7 cellular contexts compared by ENCODE assay signal in the genomic region with DNA sequence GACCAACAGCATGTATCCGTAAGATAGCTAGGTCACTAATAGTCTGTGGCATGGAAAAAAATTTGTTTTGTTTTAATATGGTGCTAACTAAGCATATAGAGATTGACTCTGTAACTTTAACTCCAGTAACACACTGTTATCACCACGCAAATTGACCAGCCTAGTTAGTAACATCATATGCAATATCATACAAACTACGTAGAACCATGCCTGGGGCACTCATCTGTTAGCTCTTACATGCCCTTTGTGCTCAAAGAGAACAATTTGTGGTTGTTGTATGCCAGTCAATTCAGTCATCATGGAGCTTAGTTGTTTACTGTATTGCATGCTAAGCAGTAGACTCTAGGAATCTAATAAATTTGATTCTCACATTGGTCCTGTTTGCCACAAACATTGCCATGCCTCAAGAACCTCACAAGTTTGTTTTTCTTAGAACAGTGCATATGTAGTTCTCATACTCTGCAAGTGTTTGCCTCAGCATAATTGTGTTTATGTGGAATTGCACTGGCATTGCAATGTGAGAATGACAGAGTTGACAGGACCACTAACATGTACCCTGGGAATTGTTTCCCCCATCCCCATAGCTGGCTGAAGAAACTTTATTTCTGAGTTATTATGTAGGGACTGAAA.
DNase-seq lines count a peak whose midpoint lies in the region; ATAC-seq, FAIRE-seq and TF ChIP-seq lines count a peak whose summit lies in the region.
"Not testable (repeated sequence)": the region's sequence is repeated elsewhere in the genome, so short reads cannot be mapped to it uniquely, and the experiment has no call there.

No MANE protein-coding gene starts in this region.

- not testable (repeated sequence) for H3K4me2 ChIP-seq in K562 (ENCODE audit: insufficient read depth, low read length)

- not testable (repeated sequence) for H3K9ac ChIP-seq in K562 (ENCODE audit: insufficient read depth in 1 of 2, low read depth in 2 of 2, low read length in 2 of 2)

- WGBS in K562 (ENCODE audit: insufficient coverage, low coverage, missing lambda C conversion rate): 78% methylated on average over 3 of the region's 3 CpGs

- not testable (repeated sequence) for H3K4me3 ChIP-seq in SJSA1, K562, dorsolateral prefrontal cortex

- not testable (repeated sequence) for DNase-seq in HTR-8/SVneo (ENCODE audit: insufficient read length, low spot score); K562 (ENCODE audit: extremely low read depth in 1 of 4, low spot score in 3 of 4); dorsolateral prefrontal cortex; left ventricle myocardium superior
- peak in 1 of 2 experiments; percentile 62 for DNase-seq in SJSA1 (ENCODE audit: low read depth in 1 of 2, low spot score in 2 of 2)
- DNase-seq in foreskin melanocyte: peak; percentile 93
- peak; percentile 11 for DNase-seq in renal cortical epithelial cell (ENCODE audit: low read depth)

- intact Hi-C loops in K562 (cut with micrococcal nuclease); dorsolateral prefrontal cortex (cut with DNase I); left ventricle myocardium superior (cut with micrococcal nuclease): not testable (repeated sequence)

- not testable (repeated sequence) for H3K9me1 ChIP-seq in K562 (ENCODE audit: control insufficient read depth, insufficient read depth, low read length)

- H4K20me1 ChIP-seq in K562 (replicated peaks; ENCODE audit: control insufficient read depth, insufficient read depth, low read length): not testable (repeated sequence)

- H3K4me1 ChIP-seq in SJSA1 (replicated peaks) (peaks cover 12% of the 10 kb centered on the region), K562 (replicated peaks in 1 of 2; ENCODE audit: control insufficient read depth in 2 of 2, insufficient read depth in 2 of 2, low read length in 2 of 2) (peaks cover 6 to 13% of the 10 kb centered on the region in 2 experiments; a peak in 2 of 5 replicates)

- not testable (repeated sequence) for H3K9me3 ChIP-seq in SJSA1 (replicated peaks); K562 (replicated peaks; ENCODE audit: control insufficient read depth, insufficient read depth, low read depth, low read length)

- H3K27me3 ChIP-seq in SJSA1 (replicated peaks); K562 (ENCODE audit: control insufficient read depth in 2 of 2, insufficient read depth in 2 of 2, low read length in 2 of 2); dorsolateral prefrontal cortex: not testable (repeated sequence)

- in situ Hi-C loops in K562 (cut with MboI): not testable (repeated sequence)

- POLR2A ChIA-PET in K562 (lab: Yijun Ruan, JAX): not testable (repeated sequence)

- not testable (repeated sequence) for TF ChIP-seq CTCF in K562 (IDR thresholded peaks at IDR 0.05 in 2 of 3, conservative IDR thresholded peaks at IDR 0.05 in 1 of 3; ENCODE audit: insufficient read depth in 2 of 3, low read depth in 1 of 3, low read length in 3 of 3); dorsolateral prefrontal cortex (IDR thresholded peaks at IDR 0.05 in 54 of 56, conservative IDR thresholded peaks at IDR 0.05 in 2 of 56; ENCODE audit: low read depth in 1 of 56, partially characterized antibody in 56 of 56)

- not testable (repeated sequence) for BruUV-seq in K562 (replicated peaks; lab: Mats Ljungman, UMichigan)

- TF ChIP-seq POLR2A in K562 (conservative IDR thresholded peaks at IDR 0.05): not testable (repeated sequence)

- not testable (repeated sequence) for H2AFZ ChIP-seq in K562 (ENCODE audit: low read depth, low read length)

- TF ChIP-seq EP300 in K562 (IDR thresholded peaks at IDR 0.05; ENCODE audit: low read length): not testable (repeated sequence)

- H3K36me3 ChIP-seq in SJSA1; K562 (ENCODE audit: control insufficient read depth, insufficient read depth, low read length): not testable (repeated sequence)

- not testable (repeated sequence) for ATAC-seq in K562
- peak; percentile 17 for ATAC-seq in left ventricle myocardium superior

- not testable (repeated sequence) for H3K79me2 ChIP-seq in K562 (ENCODE audit: control insufficient read depth, insufficient read depth, low read length)

- H3K27ac ChIP-seq in SJSA1 (peak overlapping the region; percentile 25; the same call in 1 of the 2 replicates), dorsolateral prefrontal cortex (peak overlapping the region in 56 of 59 donors; percentile 6 to 93 (median 70))
- not testable (repeated sequence) for H3K27ac ChIP-seq in K562 (ENCODE audit: extremely low read depth, low read depth, low read length)

- TF ChIP-seq RAD21 in K562 (CRISPR knock-in tag; conservative IDR thresholded peaks at IDR 0.05 in 1 of 2, IDR thresholded peaks at IDR 0.05 in 1 of 2): not testable (repeated sequence)

- FAIRE-seq in HTR-8/SVneo (lab: Jason Lieb, UNC) (peak; percentile 9), K562 (lab: Jason Lieb, UNC) (peak; percentile 6)

- CTCF ChIA-PET in K562 (lab: Yijun Ruan, JAX; ENCODE audit: low intra/inter-chr PET ratio): not testable (repeated sequence)

TF ChIP-seq in K562, 482 proteins besides CTCF, POLR2A, EP300 and RAD21:
- TF ChIP-seq, protein P1, sequence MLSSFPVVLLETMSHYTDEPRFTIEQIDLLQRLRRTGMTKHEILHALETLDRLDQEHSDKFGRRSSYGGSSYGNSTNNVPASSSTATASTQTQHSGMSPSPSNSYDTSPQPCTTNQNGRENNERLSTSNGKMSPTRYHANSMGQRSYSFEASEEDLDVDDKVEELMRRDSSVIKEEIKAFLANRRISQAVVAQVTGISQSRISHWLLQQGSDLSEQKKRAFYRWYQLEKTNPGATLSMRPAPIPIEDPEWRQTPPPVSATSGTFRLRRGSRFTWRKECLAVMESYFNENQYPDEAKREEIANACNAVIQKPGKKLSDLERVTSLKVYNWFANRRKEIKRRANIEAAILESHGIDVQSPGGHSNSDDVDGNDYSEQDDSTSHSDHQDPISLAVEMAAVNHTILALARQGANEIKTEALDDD (IDR thresholded peaks at IDR 0.05): 0 out of 2 replicates have a peak, but pooled peaks have one; percentile 14
